9 cellular contexts compared by ENCODE assay signal in genomic region chr19:58439576-58440554, GRCh38. TPM values are rescaled to one million over a fixed set of nuclear protein-coding genes. Genes with fewer than 3 reads are reported as not detected.
A peak's percentile ranks its signal among the peaks of the same experiment; 100 is the strongest.
DNase-seq lines count a peak whose midpoint lies in the region; ATAC-seq and TF ChIP-seq lines count a peak whose summit lies in the region.
"Had no signal": no experiment of that assay in that cellular context is flagged by ENCODE, and none has a peak within 500 bp of the region (broad histone marks: within the 10 kb centered on the region; RNA-seq: fewer than 3 reads in every experiment).

TSS of gene ZNF132 (minus strand) at chr19:58440153. CDS start at chr19:58439821, 332 bp downstream.

- TF ChIP-seq EP300 in tibial nerve (IDR thresholded peaks at IDR 0.05) = peak; percentile 86 to 96

- peaks cover 2 to 3% of the 10 kb centered on the region in 2 donors for H3K27me3 Mint-ChIP-seq in CD4-positive, alpha-beta memory T cell
- no peaks in the 10 kb centered on the region for H3K27me3 Mint-ChIP-seq in T-cell

- WGBS in adrenal gland, 4 donors = 0 to 8% (median 7%) methylated on average over 16 to 59 of the region's 59 CpGs
- 5 to 7% methylated on average over 59 of the region's 59 CpGs for WGBS in heart right ventricle, 2 donors
- 4 to 7% methylated on average over 26 to 51 of the region's 59 CpGs for WGBS in tibial nerve, 2 donors

- no peaks in the 10 kb centered on the region for H3K27me3 ChIP-seq in CD4-positive, alpha-beta memory T cell (ENCODE audit: insufficient read depth, low read length)
- H3K27me3 ChIP-seq in adrenal gland (no peaks in the 10 kb centered on the region), heart right ventricle (no peaks in the 10 kb centered on the region), tibial nerve (no peaks in the 10 kb centered on the region)

- H3K4me3 ChIP-seq in CD4-positive, alpha-beta memory T cell (ENCODE audit: low read length in 2 of 2) = peak within 1 kb of the TSS; percentile 72 to 80
- H3K4me3 ChIP-seq in adrenal gland = peak within 1 kb of the TSS; percentile 29 to 81 (median 48)
- H3K4me3 ChIP-seq in heart right ventricle = peak within 1 kb of the TSS; percentile 54 to 95 (median 70)
- peak within 1 kb of the TSS; percentile 41 to 70 (median 66) for H3K4me3 ChIP-seq in tibial nerve

- peak within 1 kb of the TSS; percentile 87 to 97 (median 96) for H3K4me3 Mint-ChIP-seq in CD4-positive, alpha-beta memory T cell
- H3K4me3 Mint-ChIP-seq in T-cell = peak within 1 kb of the TSS; percentile 85 to 98 (median 93)

- DNase-seq in CD4-positive, alpha-beta memory T cell = peak; percentile 93 to 99 (median 98)
- peak; percentile 79 for DNase-seq in HS-5 (ENCODE audit: low read depth)
- DNase-seq in T-cell = peak; percentile 75 to 99 (median 95)
- DNase-seq in adrenal gland = peak; percentile 95 to 100 (median 99)
- DNase-seq in heart right ventricle = peak; percentile 92 to 99
- peak; percentile 100 for DNase-seq in pons (ENCODE audit: low spot score)
- DNase-seq in tibial nerve (ENCODE audit: low spot score in 2 of 2) = peak; percentile 95 to 97

- peaks cover 18% of the 10 kb centered on the region for H3K4me1 ChIP-seq in CD4-positive, alpha-beta memory T cell (ENCODE audit: insufficient read depth, low read length)
- H3K4me1 ChIP-seq in adrenal gland (replicated peaks in 1 of 2) (peaks cover 7 to 15% of the 10 kb centered on the region in 2 donors), heart right ventricle (peaks cover 4 to 26% (median 18%) of the 10 kb centered on the region in 9 donors), tibial nerve (peaks cover 0 to 21% (median 11%) of the 10 kb centered on the region in 4 donors)

- peaks cover 18% of the 10 kb centered on the region for H3K36me3 ChIP-seq in CD4-positive, alpha-beta memory T cell (ENCODE audit: insufficient read depth, low read length)
- peaks cover 0 to 10% of the 10 kb centered on the region in 2 donors for H3K36me3 ChIP-seq in adrenal gland (replicated peaks in 1 of 2)
- peaks cover 4 to 43% (median 24%) of the 10 kb centered on the region in 9 donors for H3K36me3 ChIP-seq in heart right ventricle
- peaks cover 8 to 44% (median 24%) of the 10 kb centered on the region in 3 donors for H3K36me3 ChIP-seq in tibial nerve

- H3K36me3 Mint-ChIP-seq in CD4-positive, alpha-beta memory T cell = peaks cover 44 to 46% of the 10 kb centered on the region in 2 donors
- peaks cover 47% of the 10 kb centered on the region for H3K36me3 Mint-ChIP-seq in T-cell

- H3K27ac ChIP-seq in CD4-positive, alpha-beta memory T cell (ENCODE audit: low read depth, low read length) = peak within 1 kb of the TSS; percentile 69
- H3K27ac ChIP-seq in adrenal gland (peak within 1 kb of the TSS in 4 of 5 donors; percentile 11 to 89 (median 68)), heart right ventricle (peak within 1 kb of the TSS in 9 of 10 donors; percentile 51 to 89 (median 78)), tibial nerve (peak within 1 kb of the TSS; percentile 29 to 95 (median 85))

- intact Hi-C loops in CD4-positive, alpha-beta memory T cell (cut with micrococcal nuclease) = loop anchor here (1.0 to 2.0 kb wide), 11 partner anchors 11 to 113 kb away; partner anchors contain the start of genes RPS5, TRIM28, ZBTB45 and ZNF324B
- intact Hi-C loops in adrenal gland (cut with DNase I) = no loop called here
- intact Hi-C loops in heart right ventricle (cut with DNase I) = loop anchor here in 2 of 10 donors (1.0 to 2.0 kb wide), 3 partner anchors 11 to 32 kb away; partner anchors contain the start of genes ZNF324 (in 1 of the 2), ZNF324B (in 1 of the 2) and ZNF584 (in 1 of the 2)

- CTCF ChIA-PET in CD4-positive, alpha-beta memory T cell (lab: Charles Lee; ENCODE audit: partially characterized antibody) = interaction anchor here (1.8 kb wide), 1 partner anchor 80 kb away, joined by 5 read pairs; the partner anchor contains the start of gene ZBTB45
- CTCF ChIA-PET in T-cell (lab: Charles Lee) = interaction anchor here in 1 of 2 donors (1.0 kb wide), 1 partner anchor 74 kb away, joined by 3 read pairs; no protein-coding TSS in a partner anchor

- H3K9me3 ChIP-seq in CD4-positive, alpha-beta memory T cell (ENCODE audit: control insufficient read depth in 1 of 2, low read length in 2 of 2) = peaks cover 0 to 20% of the 10 kb centered on the region in 2 donors
- H3K9me3 ChIP-seq in adrenal gland (replicated peaks in 1 of 3) (peaks cover 0 to 24% (median 0%) of the 10 kb centered on the region in 3 donors), heart right ventricle (peaks cover 0 to 53% (median 26%) of the 10 kb centered on the region in 11 donors), tibial nerve (peaks cover 5 to 48% (median 21%) of the 10 kb centered on the region in 4 donors)

- peak in 1 of 6 experiments; percentile 6 for TF ChIP-seq CTCF in adrenal gland (IDR thresholded peaks at IDR 0.05)
- TF ChIP-seq CTCF in heart right ventricle (IDR thresholded peaks at IDR 0.05) = no peak
- peak in 1 of 5 experiments; percentile 36 for TF ChIP-seq CTCF in tibial nerve (IDR thresholded peaks at IDR 0.05)

- POLR2A ChIA-PET in CD4-positive, alpha-beta memory T cell (lab: Charles Lee; ENCODE audit: partially characterized antibody) = interaction anchor here (0.7 to 3.6 kb wide), 17 partner anchors 10 to 1051 kb away, joined by 3 to 18 read pairs (median 4); partner anchors contain the start of genes ERVK3-1, MZF1, UBE2M and ZBTB45
- POLR2A ChIA-PET in T-cell (lab: Charles Lee) = interaction anchor here (0.5 to 0.6 kb wide), 2 partner anchors 25 to 1030 kb away, joined by 4 to 8 read pairs; no protein-coding TSS in a partner anchor

- ATAC-seq in GM19467 (IDR thresholded peaks at IDR 0.05; ENCODE audit: unreplicated experiment) (peak; percentile 91), T-cell (replicated peaks in 1 of 4) (peak; percentile 97 to 98 (median 98)), heart right ventricle (peak; percentile 97 to 100 (median 99))
- ATAC-seq: Panc1 had no signal

- peak within 1 kb of the TSS; percentile 82 to 100 (median 99) for H3K27ac Mint-ChIP-seq in CD4-positive, alpha-beta memory T cell
- peak within 1 kb of the TSS; percentile 93 to 96 for H3K27ac Mint-ChIP-seq in T-cell

- H3K4me1 Mint-ChIP-seq in CD4-positive, alpha-beta memory T cell = peaks cover 12 to 30% (median 22%) of the 10 kb centered on the region in 4 donors
- peaks cover 15 to 36% (median 34%) of the 10 kb centered on the region in 3 donors for H3K4me1 Mint-ChIP-seq in T-cell

- H3K9me3 Mint-ChIP-seq in CD4-positive, alpha-beta memory T cell = peaks cover 10 to 48% (median 39%) of the 10 kb centered on the region in 8 donors
- H3K9me3 Mint-ChIP-seq in T-cell = peaks cover 22 to 36% (median 26%) of the 10 kb centered on the region in 3 donors

- TF ChIP-seq POLR2A in adrenal gland (IDR thresholded peaks at IDR 0.05) (peak in 1 of 2 donors; percentile 22), tibial nerve (IDR thresholded peaks at IDR 0.05) (peak in 1 of 2 donors; percentile 52)

RNA-seq across cellular contexts. Expression of gene ZNF132, which starts in this region (rescaled TPM):
- 10 to 100 TPM in 1 of 2 experiments, 1 to 10 TPM in 1; 9.5 to 11.7 TPM for total RNA-seq in CD4-positive, alpha-beta memory T cell
- polyA plus RNA-seq in CD4-positive, alpha-beta memory T cell = 1 to 10 TPM in 1 of 2 donors, under 1 TPM in 1; 0.43 to 1.8 TPM
- total RNA-seq in T-cell (1 to 10 TPM; 1.4 to 8.5 (median 4.9) TPM), adrenal gland (1 to 10 TPM; 2.4 to 10.0 (median 4.8) TPM), heart right ventricle (1 to 10 TPM; 3.6 to 6.7 (median 5.1) TPM), tibial nerve (10 to 100 TPM in 2 of 4 donors, 1 to 10 TPM in 2; 5.0 to 12.6 (median 8.2) TPM)
- polyA plus RNA-seq in adrenal gland (1 to 10 TPM; 1.3 to 3.2 (median 1.4) TPM), heart right ventricle (1 to 10 TPM; 1.1 to 1.3 TPM)

Comparison
In these comparisons a context has a peak if more than half of its experiments do, and no peak if none do; other contexts are left out.
1. Peak in every context shown above with its lines: DNase-seq, ATAC-seq, H3K4me3 ChIP-seq and H3K27ac ChIP-seq.